ENCODE assay signal across 1 cellular context in the genomic region with DNA sequence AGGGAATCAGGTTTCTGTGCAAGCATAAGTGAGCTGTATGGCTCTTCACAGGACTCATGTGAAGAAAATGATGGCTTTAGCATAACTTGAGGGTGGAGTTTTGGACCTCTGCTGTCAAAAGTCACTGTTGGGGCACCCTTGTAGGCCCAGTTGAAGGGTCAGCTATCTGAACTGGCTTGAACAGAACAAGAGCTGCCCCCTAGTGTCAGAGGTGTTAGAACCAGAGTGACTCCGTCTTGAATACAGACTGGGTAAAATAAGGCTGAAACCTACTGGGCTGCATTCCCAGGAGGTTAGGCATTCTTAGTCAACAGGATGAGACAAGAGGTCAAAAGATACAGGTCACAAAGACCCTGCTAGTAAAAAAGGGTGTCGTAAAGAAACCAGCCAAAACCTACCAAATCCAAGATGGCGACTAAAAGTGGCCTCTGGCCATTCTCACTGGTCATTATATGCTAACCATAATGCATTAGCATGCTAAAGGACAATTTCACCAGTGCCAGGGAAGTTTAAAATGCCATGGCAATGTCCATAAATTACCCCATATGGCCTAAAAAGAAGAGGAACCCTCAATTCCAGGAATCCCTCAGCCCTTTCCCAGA.
TF ChIP-seq lines count a peak whose summit lies in the region.

No MANE protein-coding gene starts in this region.

TF ChIP-seq in K562, 482 proteins besides CTCF, POLR2A, EP300 and RAD21 (continued from another document):
- TF ChIP-seq, protein P1, sequence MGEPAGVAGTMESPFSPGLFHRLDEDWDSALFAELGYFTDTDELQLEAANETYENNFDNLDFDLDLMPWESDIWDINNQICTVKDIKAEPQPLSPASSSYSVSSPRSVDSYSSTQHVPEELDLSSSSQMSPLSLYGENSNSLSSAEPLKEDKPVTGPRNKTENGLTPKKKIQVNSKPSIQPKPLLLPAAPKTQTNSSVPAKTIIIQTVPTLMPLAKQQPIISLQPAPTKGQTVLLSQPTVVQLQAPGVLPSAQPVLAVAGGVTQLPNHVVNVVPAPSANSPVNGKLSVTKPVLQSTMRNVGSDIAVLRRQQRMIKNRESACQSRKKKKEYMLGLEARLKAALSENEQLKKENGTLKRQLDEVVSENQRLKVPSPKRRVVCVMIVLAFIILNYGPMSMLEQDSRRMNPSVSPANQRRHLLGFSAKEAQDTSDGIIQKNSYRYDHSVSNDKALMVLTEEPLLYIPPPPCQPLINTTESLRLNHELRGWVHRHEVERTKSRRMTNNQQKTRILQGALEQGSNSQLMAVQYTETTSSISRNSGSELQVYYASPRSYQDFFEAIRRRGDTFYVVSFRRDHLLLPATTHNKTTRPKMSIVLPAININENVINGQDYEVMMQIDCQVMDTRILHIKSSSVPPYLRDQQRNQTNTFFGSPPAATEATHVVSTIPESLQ (CRISPR knock-in tag; IDR thresholded peaks at IDR 0.05), result no peak
- no peak for TF ChIP-seq POLR2AphosphoS5 (IDR thresholded peaks at IDR 0.05; ENCODE audit: control insufficient read depth, insufficient read depth, low read depth, low read length)
